8 cellular contexts compared by ENCODE assay signal in the genomic region with DNA sequence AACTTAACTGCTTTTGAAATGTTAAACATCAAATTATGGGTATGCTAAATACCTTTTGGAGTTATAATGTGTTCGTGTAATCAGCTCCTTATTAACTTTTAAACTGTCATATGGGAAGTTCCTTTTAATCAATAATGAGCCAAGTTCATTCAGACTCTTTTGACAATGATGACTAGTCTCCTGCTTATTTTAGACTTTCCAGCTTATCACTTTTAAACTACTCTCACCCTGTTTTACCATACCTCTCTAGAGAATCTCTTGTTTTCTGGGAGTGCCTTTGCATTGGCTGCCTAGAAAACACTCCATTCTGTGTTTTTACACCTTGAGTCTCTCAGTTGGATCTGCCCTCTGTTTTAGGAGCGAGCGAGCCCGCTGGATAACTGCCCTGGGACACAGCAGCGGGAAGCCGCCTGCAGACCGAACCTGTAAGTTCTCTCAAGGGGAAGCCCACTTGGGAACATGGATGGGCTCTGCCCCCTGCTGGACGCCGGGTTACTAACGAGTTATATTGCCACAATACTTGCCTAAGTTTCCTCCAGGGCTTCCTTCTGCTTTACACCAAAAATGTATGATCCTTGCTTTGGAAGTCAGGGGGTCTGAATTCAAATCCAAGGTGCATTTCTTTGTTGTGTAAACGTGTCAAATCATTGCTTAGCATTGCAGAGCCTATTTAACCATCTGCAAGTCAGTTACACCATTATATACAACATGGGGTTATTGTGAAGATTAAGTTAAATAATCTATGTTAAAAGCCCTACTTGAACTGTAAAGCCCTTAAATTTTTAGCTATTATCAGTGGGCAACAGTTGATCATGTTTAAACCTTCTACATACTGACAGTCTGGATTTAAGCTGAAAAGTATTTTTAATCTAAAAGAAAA.
DNase-seq lines count a peak whose midpoint lies in the region; ATAC-seq and TF ChIP-seq lines count a peak whose summit lies in the region.

No MANE protein-coding gene starts in this region.

- H3K27ac ChIP-seq in uterus: no peak overlapping the region

- no peak overlapping the region for H3K4me3 ChIP-seq in GM12875 (ENCODE audit: low read depth, low read length)
- no peak overlapping the region for H3K4me3 ChIP-seq in uterus

- no peaks in the 10 kb centered on the region for H3K36me3 ChIP-seq in uterus

- intact Hi-C loops in Right ventricle myocardium superior (cut with DNase I) (loop anchor here (5.0 to 10.0 kb wide), 2 partner anchors 156 to 1208 kb away; no protein-coding TSS in a partner anchor), uterus (cut with DNase I; ENCODE audit: low total_unique reads) (no loop called here)

- TF ChIP-seq CTCF in GM12875 (IDR thresholded peaks at IDR 0.05; ENCODE audit: borderline replicate concordance, insufficient read depth, low read depth, low read length) (peak; percentile 80), progenitor cell of endocrine pancreas (IDR thresholded peaks at IDR 0.05; ENCODE audit: unreplicated experiment) (peak; percentile 95), uterus (IDR thresholded peaks at IDR 0.05) (peak; percentile 80 to 89 (median 88))

- H3K4me1 Mint-ChIP-seq in activated naive CD8-positive, alpha-beta T cell treated with anti-CD3 and anti-CD28 coated beads for 36 hours: peaks cover 2% of the 10 kb centered on the region
- H3K4me1 Mint-ChIP-seq in progenitor cell of endocrine pancreas (ENCODE audit: low read depth): peaks cover 31% of the 10 kb centered on the region

- H3K9me3 ChIP-seq in uterus: no peaks in the 10 kb centered on the region

- no peak for TF ChIP-seq POLR2A in uterus (IDR thresholded peaks at IDR 0.05)

- no peaks in the 10 kb centered on the region for H3K27me3 Mint-ChIP-seq in activated naive CD8-positive, alpha-beta T cell treated with anti-CD3 and anti-CD28 coated beads for 36 hours
- H3K27me3 Mint-ChIP-seq in progenitor cell of endocrine pancreas: no peaks in the 10 kb centered on the region

- H3K27me3 ChIP-seq in uterus: no peaks in the 10 kb centered on the region

- no peak overlapping the region for H3K4me3 Mint-ChIP-seq in activated naive CD8-positive, alpha-beta T cell treated with anti-CD3 and anti-CD28 coated beads for 36 hours
- no peak overlapping the region for H3K4me3 Mint-ChIP-seq in progenitor cell of endocrine pancreas (ENCODE audit: low read depth)

- H3K27ac Mint-ChIP-seq in activated naive CD8-positive, alpha-beta T cell treated with anti-CD3 and anti-CD28 coated beads for 36 hours: no peak overlapping the region
- no peak overlapping the region for H3K27ac Mint-ChIP-seq in progenitor cell of endocrine pancreas

- ATAC-seq in HG02642 (IDR thresholded peaks at IDR 0.05; ENCODE audit: poor library complexity, unreplicated experiment): peak; percentile 90
- peak; percentile 100 for ATAC-seq in SK-N-SH treated with all-trans-retinoic acid at 6 μM for 48 hours
- peak; percentile 95 for ATAC-seq in Right ventricle myocardium superior (ENCODE audit: poor library complexity)

- no peaks in the 10 kb centered on the region for H3K4me1 ChIP-seq in uterus

- peaks cover 24% of the 10 kb centered on the region for H3K36me3 Mint-ChIP-seq in activated naive CD8-positive, alpha-beta T cell treated with anti-CD3 and anti-CD28 coated beads for 36 hours
- H3K36me3 Mint-ChIP-seq in progenitor cell of endocrine pancreas (ENCODE audit: insufficient read depth): peaks cover 13% of the 10 kb centered on the region

- peak; percentile 56 for DNase-seq in NCI-H1092 treated with DMSO at 0.1 percent for 48 hours (lab: John Stamatoyannopoulos, UW)
- peak; percentile 55 for DNase-seq in activated naive CD8-positive, alpha-beta T cell treated with anti-CD3 and anti-CD28 coated beads for 36 hours
- peak; percentile 93 for DNase-seq in Right ventricle myocardium superior
- peak; percentile 83 for DNase-seq in progenitor cell of endocrine pancreas (ENCODE audit: low spot score, unreplicated experiment)
- peak; percentile 89 to 90 for DNase-seq in uterus

- H3K9me3 Mint-ChIP-seq in activated naive CD8-positive, alpha-beta T cell treated with anti-CD3 and anti-CD28 coated beads for 36 hours: no peaks in the 10 kb centered on the region
- H3K9me3 Mint-ChIP-seq in progenitor cell of endocrine pancreas (ENCODE audit: low read depth): no peaks in the 10 kb centered on the region

TF ChIP-seq in SK-N-SH treated with all-trans-retinoic acid at 6 μM for 48 hours, 23 proteins besides CTCF, POLR2A, EP300 and RAD21:
- no peak for TF ChIP-seq ZNF565 (CRISPR knock-in tag; conservative IDR thresholded peaks at IDR 0.05; ENCODE audit: low read depth)
- TF ChIP-seq PPARA (CRISPR knock-in tag; IDR thresholded peaks at IDR 0.05; ENCODE audit: borderline replicate concordance): no peak
- TF ChIP-seq ZNF70 (CRISPR knock-in tag; IDR thresholded peaks at IDR 0.05): no peak
- no peak for TF ChIP-seq BACH2 (CRISPR knock-in tag; IDR thresholded peaks at IDR 0.05; ENCODE audit: borderline replicate concordance)
- TF ChIP-seq SNAI2 (CRISPR knock-in tag; IDR thresholded peaks at IDR 0.05): no peak
- TF ChIP-seq, protein P1, sequence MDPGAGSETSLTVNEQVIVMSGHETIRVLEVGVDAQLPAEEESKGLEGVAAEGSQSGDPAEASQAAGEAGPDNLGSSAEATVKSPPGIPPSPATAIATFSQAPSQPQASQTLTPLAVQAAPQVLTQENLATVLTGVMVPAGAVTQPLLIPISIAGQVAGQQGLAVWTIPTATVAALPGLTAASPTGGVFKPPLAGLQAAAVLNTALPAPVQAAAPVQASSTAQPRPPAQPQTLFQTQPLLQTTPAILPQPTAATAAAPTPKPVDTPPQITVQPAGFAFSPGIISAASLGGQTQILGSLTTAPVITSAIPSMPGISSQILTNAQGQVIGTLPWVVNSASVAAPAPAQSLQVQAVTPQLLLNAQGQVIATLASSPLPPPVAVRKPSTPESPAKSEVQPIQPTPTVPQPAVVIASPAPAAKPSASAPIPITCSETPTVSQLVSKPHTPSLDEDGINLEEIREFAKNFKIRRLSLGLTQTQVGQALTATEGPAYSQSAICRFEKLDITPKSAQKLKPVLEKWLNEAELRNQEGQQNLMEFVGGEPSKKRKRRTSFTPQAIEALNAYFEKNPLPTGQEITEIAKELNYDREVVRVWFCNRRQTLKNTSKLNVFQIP (CRISPR knock-in tag; IDR thresholded peaks at IDR 0.05; ENCODE audit: borderline replicate concordance, low read depth): no peak
- no peak for TF ChIP-seq ARNTL (CRISPR knock-in tag; IDR thresholded peaks at IDR 0.05; ENCODE audit: borderline replicate concordance, low read depth)
- TF ChIP-seq ZFP3 (CRISPR knock-in tag; IDR thresholded peaks at IDR 0.05): no peak
- no peak for TF ChIP-seq RARB (CRISPR knock-in tag; IDR thresholded peaks at IDR 0.05)
- no peak for TF ChIP-seq ISL1 (CRISPR knock-in tag; IDR thresholded peaks at IDR 0.05)
- TF ChIP-seq ZFP30 (CRISPR knock-in tag; IDR thresholded peaks at IDR 0.05): no peak
- no peak for TF ChIP-seq TCF4 (CRISPR knock-in tag; IDR thresholded peaks at IDR 0.05; ENCODE audit: borderline replicate concordance)
- no peak for TF ChIP-seq ZC3H10 (CRISPR knock-in tag; IDR thresholded peaks at IDR 0.05)
- TF ChIP-seq TOX (CRISPR knock-in tag; IDR thresholded peaks at IDR 0.05; ENCODE audit: borderline replicate concordance): no peak
- TF ChIP-seq, protein P2, sequence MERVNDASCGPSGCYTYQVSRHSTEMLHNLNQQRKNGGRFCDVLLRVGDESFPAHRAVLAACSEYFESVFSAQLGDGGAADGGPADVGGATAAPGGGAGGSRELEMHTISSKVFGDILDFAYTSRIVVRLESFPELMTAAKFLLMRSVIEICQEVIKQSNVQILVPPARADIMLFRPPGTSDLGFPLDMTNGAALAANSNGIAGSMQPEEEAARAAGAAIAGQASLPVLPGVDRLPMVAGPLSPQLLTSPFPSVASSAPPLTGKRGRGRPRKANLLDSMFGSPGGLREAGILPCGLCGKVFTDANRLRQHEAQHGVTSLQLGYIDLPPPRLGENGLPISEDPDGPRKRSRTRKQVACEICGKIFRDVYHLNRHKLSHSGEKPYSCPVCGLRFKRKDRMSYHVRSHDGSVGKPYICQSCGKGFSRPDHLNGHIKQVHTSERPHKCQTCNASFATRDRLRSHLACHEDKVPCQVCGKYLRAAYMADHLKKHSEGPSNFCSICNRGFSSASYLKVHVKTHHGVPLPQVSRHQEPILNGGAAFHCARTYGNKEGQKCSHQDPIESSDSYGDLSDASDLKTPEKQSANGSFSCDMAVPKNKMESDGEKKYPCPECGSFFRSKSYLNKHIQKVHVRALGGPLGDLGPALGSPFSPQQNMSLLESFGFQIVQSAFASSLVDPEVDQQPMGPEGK (CRISPR knock-in tag; IDR thresholded peaks at IDR 0.05; ENCODE audit: borderline replicate concordance): no peak
- TF ChIP-seq, protein P3, sequence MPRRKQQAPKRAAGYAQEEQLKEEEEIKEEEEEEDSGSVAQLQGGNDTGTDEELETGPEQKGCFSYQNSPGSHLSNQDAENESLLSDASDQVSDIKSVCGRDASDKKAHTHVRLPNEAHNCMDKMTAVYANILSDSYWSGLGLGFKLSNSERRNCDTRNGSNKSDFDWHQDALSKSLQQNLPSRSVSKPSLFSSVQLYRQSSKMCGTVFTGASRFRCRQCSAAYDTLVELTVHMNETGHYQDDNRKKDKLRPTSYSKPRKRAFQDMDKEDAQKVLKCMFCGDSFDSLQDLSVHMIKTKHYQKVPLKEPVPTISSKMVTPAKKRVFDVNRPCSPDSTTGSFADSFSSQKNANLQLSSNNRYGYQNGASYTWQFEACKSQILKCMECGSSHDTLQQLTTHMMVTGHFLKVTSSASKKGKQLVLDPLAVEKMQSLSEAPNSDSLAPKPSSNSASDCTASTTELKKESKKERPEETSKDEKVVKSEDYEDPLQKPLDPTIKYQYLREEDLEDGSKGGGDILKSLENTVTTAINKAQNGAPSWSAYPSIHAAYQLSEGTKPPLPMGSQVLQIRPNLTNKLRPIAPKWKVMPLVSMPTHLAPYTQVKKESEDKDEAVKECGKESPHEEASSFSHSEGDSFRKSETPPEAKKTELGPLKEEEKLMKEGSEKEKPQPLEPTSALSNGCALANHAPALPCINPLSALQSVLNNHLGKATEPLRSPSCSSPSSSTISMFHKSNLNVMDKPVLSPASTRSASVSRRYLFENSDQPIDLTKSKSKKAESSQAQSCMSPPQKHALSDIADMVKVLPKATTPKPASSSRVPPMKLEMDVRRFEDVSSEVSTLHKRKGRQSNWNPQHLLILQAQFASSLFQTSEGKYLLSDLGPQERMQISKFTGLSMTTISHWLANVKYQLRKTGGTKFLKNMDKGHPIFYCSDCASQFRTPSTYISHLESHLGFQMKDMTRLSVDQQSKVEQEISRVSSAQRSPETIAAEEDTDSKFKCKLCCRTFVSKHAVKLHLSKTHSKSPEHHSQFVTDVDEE (CRISPR knock-in tag; IDR thresholded peaks at IDR 0.05): no peak
- no peak for TF ChIP-seq OSR1 (CRISPR knock-in tag; IDR thresholded peaks at IDR 0.05)
- TF ChIP-seq ZNF8 (CRISPR knock-in tag; IDR thresholded peaks at IDR 0.05): no peak
- TF ChIP-seq GLIS3 (CRISPR knock-in tag; IDR thresholded peaks at IDR 0.05): no peak
